ENCODE assay signal across 13 cellular contexts in genomic region chr14:89123851-89124250, GRCh38.
"Had no signal": no experiment of that assay in that cellular context is flagged by ENCODE, and none has a peak within 500 bp of the region (broad histone marks: within the 10 kb centered on the region; RNA-seq: fewer than 3 reads in every experiment).

No MANE protein-coding gene starts in this region.

- DNase-seq: activated CD4-positive, alpha-beta T cell treated with anti-CD3 and anti-CD28 coated beads for 36 hours; activated CD4-positive, alpha-beta T cell treated with anti-CD3 and anti-CD28 coated beads, Interleukin-2, amount 50 U/mL, for 48 hours; activated gamma-delta T cell treated with Interleukin-2 at 50 U/mL for 16 hours; effector CD8-positive, alpha-beta T cell; esophagus squamous epithelium; mesendoderm; naive thymus-derived CD4-positive, alpha-beta T cell; stimulated activated CD4-positive, alpha-beta T cell treated with anti-CD3 and anti-CD28 coated beads, Interleukin-12 subunit alpha, Interleukin-12 subunit beta, amount 100 ng/mL, for 4 hours; stimulated activated CD4-positive, alpha-beta T cell treated with anti-CD3 and anti-CD28 coated beads, Interleukin-2, amount 100 ng/mL, for 24 hours; stimulated activated naive CD4-positive, alpha-beta T cell treated with Interleukin-2 at 50 U/mL for 16 hours; thyroid gland had no signal

- H2AFZ ChIP-seq: neural progenitor cell had no signal

- ATAC-seq: activated CD4-positive, alpha-beta T cell treated with anti-CD3 and anti-CD28 coated beads for 36 hours; naive thymus-derived CD4-positive, alpha-beta T cell had no signal

- H3K9me3 ChIP-seq: thyroid gland had no signal

- H3K36me3 ChIP-seq: esophagus squamous epithelium, neural progenitor cell, thyroid gland had no signal

- H3K4me1 ChIP-seq: esophagus squamous epithelium, thyroid gland had no signal

- H3K4me2 ChIP-seq: neural progenitor cell had no signal

- H3K4me3 ChIP-seq: esophagus squamous epithelium, neural progenitor cell, thyroid gland had no signal

- H3K27ac ChIP-seq: esophagus squamous epithelium, neural progenitor cell, thyroid gland, VCaP had no signal
